Comparison of ENCODE assay signal across 9 cellular contexts in genomic region chr1:36342426-36343185, GRCh38. TPM values are rescaled to one million over a fixed set of nuclear protein-coding genes. Genes with fewer than 3 reads are reported as not detected.
DNase-seq lines count a peak whose midpoint lies in the region; ATAC-seq and TF ChIP-seq lines count a peak whose summit lies in the region.
"Had no signal": no experiment of that assay in that cellular context is flagged by ENCODE, and none has a peak within 500 bp of the region (broad histone marks: within the 10 kb centered on the region; RNA-seq: fewer than 3 reads in every experiment).

No MANE protein-coding gene starts in this region.

- TF ChIP-seq CTCF in foreskin fibroblast (IDR thresholded peaks at IDR 0.05; ENCODE audit: low read depth, low read length): peak; percentile 74
- peak in 3 of 4 experiments; percentile 64 to 74 (median 67) for TF ChIP-seq CTCF in prostate gland (IDR thresholded peaks at IDR 0.05)

- no peaks in the 10 kb centered on the region for H3K4me1 ChIP-seq in prostate gland (replicated peaks)

- TF ChIP-seq POLR2A in prostate gland (IDR thresholded peaks at IDR 0.05): no peak

- H3K36me3 Mint-ChIP-seq in activated T-cell treated with anti-CD3 and anti-CD28 coated beads, Interleukin-2, amount 50 U/mL, for 72 hours (ENCODE audit: insufficient read depth in 2 of 2): peaks cover 0 to 1% of the 10 kb centered on the region in 2 donors

- H3K27ac Mint-ChIP-seq in activated T-cell treated with anti-CD3 and anti-CD28 coated beads, Interleukin-2, amount 50 U/mL, for 72 hours: no peak overlapping the region

- intact Hi-C loops in prostate gland (cut with DNase I): loop anchor here (2.0 kb wide), 1 partner anchor 78 kb away; no protein-coding TSS in a partner anchor

- H3K27me3 ChIP-seq in prostate gland (replicated peaks; ENCODE audit: insufficient read depth): no peaks in the 10 kb centered on the region

- DNase-seq in DMS79 treated with DMSO at 0.1 percent for 48 hours (lab: John Stamatoyannopoulos, UW): peak; percentile 29
- DNase-seq in DMS79 (lab: John Stamatoyannopoulos, UW): no peak
- peak; percentile 30 for DNase-seq in NCI-H460 (ENCODE audit: extremely low read depth, low read depth)
- DNase-seq in activated T-cell treated with anti-CD3 and anti-CD28 coated beads, Interleukin-2, amount 50 U/mL, for 72 hours: peak; percentile 60 to 65
- peak; percentile 77 to 89 for DNase-seq in foreskin fibroblast
- DNase-seq in prostate gland (ENCODE audit: low spot score): no peak
- DNase-seq in SHP77 (lab: John Stamatoyannopoulos, UW): no peak
- DNase-seq in NCI-H524 treated with DMSO at 0.1 percent for 48 hours (lab: John Stamatoyannopoulos, UW): no peak

- H3K36me3 ChIP-seq in prostate gland: no peaks in the 10 kb centered on the region

- no peak overlapping the region for H3K4me3 Mint-ChIP-seq in activated T-cell treated with anti-CD3 and anti-CD28 coated beads, Interleukin-2, amount 50 U/mL, for 72 hours

- peak; percentile 73 to 76 for ATAC-seq in activated T-cell treated with anti-CD3 and anti-CD28 coated beads, Interleukin-2, amount 50 U/mL, for 72 hours (replicated peaks in 1 of 2)

- no peaks in the 10 kb centered on the region for H3K27me3 Mint-ChIP-seq in activated T-cell treated with anti-CD3 and anti-CD28 coated beads, Interleukin-2, amount 50 U/mL, for 72 hours (ENCODE audit: low read depth)

- 77% methylated on average over 10 of the region's 10 CpGs for WGBS in prostate gland

- no peaks in the 10 kb centered on the region for H3K4me1 Mint-ChIP-seq in activated T-cell treated with anti-CD3 and anti-CD28 coated beads, Interleukin-2, amount 50 U/mL, for 72 hours (ENCODE audit: low read depth)

- H3K9me3 ChIP-seq in prostate gland: no peaks in the 10 kb centered on the region

- no peaks in the 10 kb centered on the region for H3K9me3 Mint-ChIP-seq in activated T-cell treated with anti-CD3 and anti-CD28 coated beads, Interleukin-2, amount 50 U/mL, for 72 hours

- H3K27ac ChIP-seq in prostate gland: peak overlapping the region in 1 of 2 donors; percentile 18
- H3K27ac ChIP-seq: C4-2B had no signal

- no peak overlapping the region for H3K4me3 ChIP-seq in foreskin fibroblast (ENCODE audit: low read depth in 1 of 2, low read length in 2 of 2)
- no peak overlapping the region for H3K4me3 ChIP-seq in prostate gland

RNA-seq across cellular contexts. Expression of gene EVA1B, which starts 19.2 kb away (rescaled TPM):
- 1.6 and 2.9 TPM in 2 replicates for total RNA-seq in NCI-H460 (2014; rRNA removed; shearing (Covaris generic))
- 0.95 and 5.5 TPM in 2 replicates for polyA plus RNA-seq in NCI-H460 (2014; cell fraction: nucleus; rRNA removed)
- 1 to 10 TPM; 8.0 to 9.4 TPM for total RNA-seq in activated T-cell treated with anti-CD3 and anti-CD28 coated beads, Interleukin-2, amount 50 U/mL, for 72 hours
- 10 to 100 TPM; 67.1 to 78.7 TPM for total RNA-seq in prostate gland

RNA-seq across cellular contexts. Expression of gene SH3D21, which starts 36.4 kb away (rescaled TPM):
- total RNA-seq in NCI-H460 (2014; rRNA removed; shearing (Covaris generic)): 1.3 and 1.5 TPM in 2 replicates
- polyA plus RNA-seq in NCI-H460 (2014; cell fraction: nucleus; rRNA removed): 2.9 and 7.0 TPM in 2 replicates
- total RNA-seq in activated T-cell treated with anti-CD3 and anti-CD28 coated beads, Interleukin-2, amount 50 U/mL, for 72 hours: 10 to 100 TPM in 1 of 2 donors, 1 to 10 TPM in 1; 8.1 to 16.3 TPM
- total RNA-seq in prostate gland: 10 to 100 TPM in 1 of 2 donors, 1 to 10 TPM in 1; 8.1 to 10.6 TPM

RNA-seq across cellular contexts. Expression of gene STK40, which starts 43.1 kb away (rescaled TPM):
- total RNA-seq in NCI-H460 (2014; rRNA removed; shearing (Covaris generic)): 12.2 and 12.5 TPM in 2 replicates
- 18.1 and 19.0 TPM in 2 replicates for polyA plus RNA-seq in NCI-H460 (2014; cell fraction: nucleus; rRNA removed)
- total RNA-seq in activated T-cell treated with anti-CD3 and anti-CD28 coated beads, Interleukin-2, amount 50 U/mL, for 72 hours: 10 to 100 TPM; 56.1 to 63.5 TPM
- total RNA-seq in prostate gland: 100 to 1,000 TPM in 1 of 2 donors, 10 to 100 TPM in 1; 30.8 to 111 TPM

RNA-seq across cellular contexts. Expression of gene LSM10, which starts 55.1 kb away (rescaled TPM):
- total RNA-seq in NCI-H460 (2014; rRNA removed; shearing (Covaris generic)): 10.8 and 12.8 TPM in 2 replicates
- polyA plus RNA-seq in NCI-H460 (2014; cell fraction: nucleus; rRNA removed): 9.3 and 13.8 TPM in 2 replicates
- 10 to 100 TPM; 56.5 to 66.2 TPM for total RNA-seq in activated T-cell treated with anti-CD3 and anti-CD28 coated beads, Interleukin-2, amount 50 U/mL, for 72 hours
- 10 to 100 TPM; 36.8 to 72.7 TPM for total RNA-seq in prostate gland

Comparison
In these comparisons a context has a peak if more than half of its experiments do, and no peak if none do; other contexts are left out.
1. DNase-seq: peak in DMS79 treated with DMSO at 0.1 percent for 48 hours (single experiment), NCI-H460 (single experiment), activated T-cell treated with anti-CD3 and anti-CD28 coated beads, Interleukin-2, amount 50 U/mL, for 72 hours (2 of 2) and foreskin fibroblast (2 of 2); none in DMS79 (single experiment), prostate gland (single experiment), SHP77 (0 of 2) and NCI-H524 treated with DMSO at 0.1 percent for 48 hours (single experiment).
2. RNA of gene EVA1B, which starts 19.2 kb away (total RNA-seq): 67.1 to 78.7 TPM in prostate gland; 8.0 to 9.4 TPM in activated T-cell treated with anti-CD3 and anti-CD28 coated beads, Interleukin-2, amount 50 U/mL, for 72 hours and 1.6 to 2.9 TPM in NCI-H460; every median in the first group is over 4 times any median in the second.